ENCODE assay signal across 10 cellular contexts in genomic region chr2:45691152-45691551, GRCh38. TPM values are rescaled to one million over a fixed set of nuclear protein-coding genes. Genes with fewer than 3 reads are reported as not detected.
DNase-seq lines count a peak whose midpoint lies in the region; ATAC-seq and TF ChIP-seq lines count a peak whose summit lies in the region.
"Had no signal": no experiment of that assay in that cellular context is flagged by ENCODE, and none has a peak within 500 bp of the region (broad histone marks: within the 10 kb centered on the region; RNA-seq: fewer than 3 reads in every experiment).

No MANE protein-coding gene starts in this region.

- WGBS in endodermal cell (ENCODE audit: insufficient coverage in 1 of 2, insufficient read length in 1 of 2), 2 experiments: 94 to 95% methylated on average over 4 to 6 of the region's 6 CpGs

- H3K4me1 Mint-ChIP-seq in endodermal cell: no peaks in the 10 kb centered on the region

- H3K9me3 ChIP-seq in endodermal cell (ENCODE audit: control insufficient read depth, low read length): no peaks in the 10 kb centered on the region

- no peaks in the 10 kb centered on the region for H3K4me1 ChIP-seq in endodermal cell (ENCODE audit: control insufficient read depth, insufficient read depth, low read length)
- H3K4me1 ChIP-seq: foreskin keratinocyte had no signal

- no peaks in the 10 kb centered on the region for H3K9me3 Mint-ChIP-seq in endodermal cell

- peaks cover 9% of the 10 kb centered on the region for H3K27me3 ChIP-seq in endodermal cell (ENCODE audit: control insufficient read depth, insufficient read depth, low read length, poor library complexity, severe bottlenecking)
- H3K27me3 ChIP-seq: cardiac muscle cell had no signal

- H3K4me3 Mint-ChIP-seq in endodermal cell: no peak overlapping the region

- no peaks in the 10 kb centered on the region for H3K36me3 Mint-ChIP-seq in endodermal cell (ENCODE audit: low read depth)

- H3K27me3 Mint-ChIP-seq in endodermal cell (ENCODE audit: insufficient read depth): no peaks in the 10 kb centered on the region

- in situ Hi-C loops in G401 (cut with HindIII; ENCODE audit: low sequenced_read_pairs): no loop called here

- H3K36me3 ChIP-seq in endodermal cell (ENCODE audit: control insufficient read depth, insufficient read depth, low read length): no peaks in the 10 kb centered on the region
- H3K36me3 ChIP-seq: cardiac muscle cell had no signal

- H3K9ac ChIP-seq in endodermal cell (ENCODE audit: extremely low read depth, low read length, poor library complexity, severe bottlenecking): no peak overlapping the region

- peak; percentile 32 for DNase-seq in G401 (ENCODE audit: low spot score)
- DNase-seq in endodermal cell: peak; percentile 22
- DNase-seq in DMS114 treated with DMSO at 0.1 percent for 48 hours (lab: John Stamatoyannopoulos, UW; ENCODE audit: unreplicated experiment): no peak
- no peak for DNase-seq in KG1 (lab: John Stamatoyannopoulos, UW)
- DNase-seq in NK-92 treated with Interleukin-12 subunit alpha and Interleukin-12 subunit beta, amount 100 ng/mL, for 24 hours (lab: John Stamatoyannopoulos, UW): no peak
- DNase-seq: foreskin keratinocyte had no signal

- ATAC-seq in GM19438 (IDR thresholded peaks at IDR 0.05; ENCODE audit: low read depth, unreplicated experiment) (peak; percentile 78), HG03066 (IDR thresholded peaks at IDR 0.05; ENCODE audit: low read depth, unreplicated experiment) (peak; percentile 51), GM21526 (IDR thresholded peaks at IDR 0.05; ENCODE audit: low FRiP score, unreplicated experiment) (no peak)
- ATAC-seq: foreskin keratinocyte had no signal

- no peak overlapping the region for H3K4me3 ChIP-seq in endodermal cell (ENCODE audit: low read length)
- H3K4me3 ChIP-seq: cardiac muscle cell had no signal

- TF ChIP-seq CTCF in endodermal cell (conservative IDR thresholded peaks at IDR 0.05): no peak

- no peak overlapping the region for H3K27ac ChIP-seq in endodermal cell (ENCODE audit: low read depth, low read length)
- H3K27ac ChIP-seq: cardiac muscle cell, foreskin keratinocyte had no signal

- H3K27ac Mint-ChIP-seq in endodermal cell: no peak overlapping the region

RNA-seq across cellular contexts. Expression of gene PRKCE, which starts 39.7 kb away (rescaled TPM):
- total RNA-seq in G401 (2014; rRNA removed; shearing (Covaris generic)): 3.9 TPM in 2 replicates
- 1 to 10 TPM; 1.4 to 1.7 TPM for total RNA-seq in endodermal cell
- 2.3 TPM for polyA plus RNA-seq in endodermal cell (2013, experiment 1 of 2)
- 2.2 TPM for polyA plus RNA-seq in endodermal cell (2013, experiment 2 of 2)

Comparison
In these comparisons a context has a peak if more than half of its experiments do, and no peak if none do; other contexts are left out.
1. DNase-seq: peak in G401 (single experiment) and endodermal cell (single experiment); none in DMS114 treated with DMSO at 0.1 percent for 48 hours (single experiment), KG1 (single experiment) and NK-92 treated with Interleukin-12 subunit alpha and Interleukin-12 subunit beta, amount 100 ng/mL, for 24 hours (single experiment).